Comparison of ENCODE assay signal across 25 cellular contexts in the genomic region with DNA sequence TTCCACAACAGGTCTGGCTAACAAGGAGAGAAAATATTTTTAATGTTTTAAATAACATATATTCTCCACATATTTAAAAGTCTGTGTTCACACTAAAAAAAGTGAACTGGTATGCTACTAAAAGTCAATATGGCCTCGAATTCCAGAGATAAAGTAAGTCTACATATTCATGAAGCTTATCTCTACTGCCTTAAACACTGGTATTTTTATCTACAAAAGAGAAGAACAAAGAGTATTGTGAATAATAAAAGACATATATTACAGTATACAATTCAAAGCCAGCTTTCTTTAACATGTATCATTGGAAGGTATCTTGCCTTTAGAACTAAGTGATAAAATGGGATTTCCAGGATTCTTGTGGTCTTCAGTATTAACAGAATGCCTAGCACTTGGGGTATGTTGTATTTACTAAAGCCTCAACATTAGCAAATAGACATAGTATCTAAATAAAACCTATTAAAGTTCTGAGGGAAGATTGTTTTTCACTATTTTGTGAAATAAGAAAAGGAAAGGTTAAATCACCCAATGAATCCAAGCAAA.
"Had no signal": no experiment of that assay in that cellular context is flagged by ENCODE, and none has a peak within 500 bp of the region (broad histone marks: within the 10 kb centered on the region; RNA-seq: fewer than 3 reads in every experiment).

No MANE protein-coding gene starts in this region.

- H3K4me2 ChIP-seq: PC-9 had no signal

- H3K27ac ChIP-seq: PC-9 had no signal

- ATAC-seq: activated naive CD4-positive, alpha-beta T cell treated with anti-CD3 and anti-CD28 coated beads, Interleukin-2, amount 50 U/mL, for 72 hours; activated naive CD8-positive, alpha-beta T cell treated with anti-CD3 and anti-CD28 coated beads, Interleukin-2, amount 50 U/mL, for 24 hours; activated T-cell treated with anti-CD3 and anti-CD28 coated beads, Interleukin-2, amount 50 U/mL, for 4 hours; T-helper 17 cell had no signal

- H3K4me3 ChIP-seq: PC-9 had no signal

- DNase-seq: activated B cell treated with CpG ODN at 0.5 μM for 24 hours; activated CD4-positive, alpha-beta memory T cell treated with anti-CD3 and anti-CD28 coated beads for 36 hours; activated CD4-positive, alpha-beta T cell treated with anti-CD3 and anti-CD28 coated beads for 1 hour; activated CD4-positive, alpha-beta T cell treated with anti-CD3 and anti-CD28 coated beads, Interleukin-2, amount 10 ng/mL, durations not matched to agents 24 days and 14 days; activated CD8-positive, alpha-beta memory T cell treated with anti-CD3 and anti-CD28 coated beads for 24 hours; activated effector memory CD4-positive, alpha-beta T cell treated with anti-CD3 and anti-CD28 coated beads, Interleukin-2, amount 50 U/mL, for 16 hours; activated naive CD4-positive, alpha-beta T cell treated with Interleukin-2 at 50 U/mL for 16 hours; activated naive CD8-positive, alpha-beta T cell treated with anti-CD3 and anti-CD28 coated beads, Interleukin-2, amount 50 U/mL, for 24 hours; activated T-cell treated with anti-CD3 and anti-CD28 coated beads, Interleukin-2, amount 50 U/mL, for 4 hours; amygdala; Karpas-422; MM.1S; NCI-H1105; NCI-H1436; NCI-H1694 treated with DMSO at 0.1 percent for 48 hours; NCI-H2029 treated with DMSO at 0.1 percent for 48 hours; NCI-H345; NCI-H510A; NCI-H526 treated with DMSO at 0.1 percent for 48 hours; NK-92 treated with Interleukin-12 subunit alpha and Interleukin-12 subunit beta, amount 100 ng/mL, for 24 hours; PC-9; SIG-M5; T-helper 17 cell; T-helper 9 cell had no signal
